In genomic region chr11:70862093-70862492, GRCh38 we compare ENCODE assay signal across 24 cellular contexts.
DNase-seq lines count a peak whose midpoint lies in the region; ATAC-seq and TF ChIP-seq lines count a peak whose summit lies in the region.
"Had no signal": no experiment of that assay in that cellular context is flagged by ENCODE, and none has a peak within 500 bp of the region (broad histone marks: within the 10 kb centered on the region; RNA-seq: fewer than 3 reads in every experiment).

No MANE protein-coding gene starts in this region.

- ATAC-seq in CD4-positive, alpha-beta T cell (ENCODE audit: poor library complexity) = no peak
- ATAC-seq: activated naive CD4-positive, alpha-beta T cell treated with anti-CD3 and anti-CD28 coated beads, Interleukin-2, amount 50 U/mL, for 72 hours; activated T-helper 17 cell treated with anti-CD3 and anti-CD28 coated beads, Interleukin-2, amount 50 U/mL, for 72 hours; GM12878; lower lobe of right lung; natural killer cell treated with Interleukin-12 subunit alpha and Interleukin-12 subunit beta and Interleukin-15 and Interleukin-18, amount 100 ng/mL, for 72 hours; right cardiac atrium; Right ventricle myocardium inferior had no signal

- H3K27ac ChIP-seq in WERI-Rb-1 (no peak overlapping the region), SJCRH30 (no peak overlapping the region)
- no peak overlapping the region for H3K27ac ChIP-seq in CD4-positive, alpha-beta T cell (ENCODE audit: low read depth, low read length)
- H3K27ac ChIP-seq: lower lobe of right lung, thoracic aorta had no signal

- no peaks in the 10 kb centered on the region for H3K4me1 Mint-ChIP-seq in CD4-positive, alpha-beta T cell (ENCODE audit: low read depth)
- H3K4me1 Mint-ChIP-seq: activated T-helper 17 cell treated with anti-CD3 and anti-CD28 coated beads, Interleukin-2, amount 50 U/mL, for 72 hours; B cell had no signal

- H3K27me3 Mint-ChIP-seq in CD4-positive, alpha-beta T cell = no peaks in the 10 kb centered on the region

- TF ChIP-seq CTCF in WERI-Rb-1 (IDR thresholded peaks at IDR 0.05; ENCODE audit: low read depth, low read length) = no peak
- no peak for TF ChIP-seq CTCF in CD4-positive, alpha-beta T cell (IDR thresholded peaks at IDR 0.05)

- H3K36me3 ChIP-seq in WERI-Rb-1 (no peaks in the 10 kb centered on the region), SJCRH30 (no peaks in the 10 kb centered on the region)
- H3K36me3 ChIP-seq: lower lobe of right lung, thoracic aorta had no signal

- no peak overlapping the region for H3K27ac Mint-ChIP-seq in CD4-positive, alpha-beta T cell
- H3K27ac Mint-ChIP-seq: activated T-helper 17 cell treated with anti-CD3 and anti-CD28 coated beads, Interleukin-2, amount 50 U/mL, for 72 hours; B cell; natural killer cell treated with Interleukin-12 subunit alpha and Interleukin-12 subunit beta and Interleukin-15 and Interleukin-18, amount 100 ng/mL, for 72 hours had no signal

- DNase-seq in DMS153 (lab: John Stamatoyannopoulos, UW) = peak; percentile 90
- peak; percentile 75 for DNase-seq in NCI-H1105 treated with DMSO at 0.1 percent for 48 hours (lab: John Stamatoyannopoulos, UW)
- DNase-seq in NCI-H2196 (lab: John Stamatoyannopoulos, UW; ENCODE audit: unreplicated experiment) = peak; percentile 64
- peak; percentile 31 for DNase-seq in WERI-Rb-1
- DNase-seq in SJCRH30 = no peak
- no peak for DNase-seq in activated T-cell treated with anti-CD3 and anti-CD28 coated beads for 4 hours
- no peak for DNase-seq in CD4-positive, alpha-beta T cell
- no peak for DNase-seq in hypothalamus (lab: John Stamatoyannopoulos, UW)
- DNase-seq: activated CD8-positive, alpha-beta memory T cell treated with anti-CD3 and anti-CD28 coated beads, Interleukin-2, amount 50 U/mL, for 4 hours; central memory CD4-positive, alpha-beta T cell; glutamatergic neuron; lower lobe of right lung; NCI-H1930; right cardiac atrium; stimulated activated CD4-positive, alpha-beta T cell treated with anti-CD3 and anti-CD28 coated beads, Interleukin-12 subunit alpha, Interleukin-12 subunit beta, amount 100 ng/mL, for 4 hours; stimulated activated CD4-positive, alpha-beta T cell treated with anti-CD3 and anti-CD28 coated beads, Interleukin-4, amount 100 ng/mL, for 4 hours; stimulated activated naive CD4-positive, alpha-beta T cell had no signal

- H3K4me3 Mint-ChIP-seq in CD4-positive, alpha-beta T cell = no peak overlapping the region
- H3K4me3 Mint-ChIP-seq: activated T-helper 17 cell treated with anti-CD3 and anti-CD28 coated beads, Interleukin-2, amount 50 U/mL, for 72 hours; B cell; natural killer cell treated with Interleukin-12 subunit alpha and Interleukin-12 subunit beta and Interleukin-15 and Interleukin-18, amount 100 ng/mL, for 72 hours had no signal

- H3K4me3 ChIP-seq in WERI-Rb-1 (ENCODE audit: low read depth, low read length) (no peak overlapping the region), SJCRH30 (no peak overlapping the region)
- H3K4me3 ChIP-seq: GM12878, lower lobe of right lung, thoracic aorta had no signal

- intact Hi-C loops in CD4-positive, alpha-beta T cell (cut with DNase I, micrococcal nuclease) = no loop called here

- H3K9me3 Mint-ChIP-seq in CD4-positive, alpha-beta T cell = no peaks in the 10 kb centered on the region

- CTCF ChIA-PET in CD4-positive, alpha-beta T cell (lab: Charles Lee) = no interaction called here

- no peaks in the 10 kb centered on the region for H3K4me1 ChIP-seq in SJCRH30
- H3K4me1 ChIP-seq: lower lobe of right lung had no signal

- no peaks in the 10 kb centered on the region for H3K36me3 Mint-ChIP-seq in CD4-positive, alpha-beta T cell (ENCODE audit: low read depth)
- H3K36me3 Mint-ChIP-seq: activated naive CD4-positive, alpha-beta T cell treated with anti-CD3 and anti-CD28 coated beads, Interleukin-2, amount 50 U/mL, for 72 hours; natural killer cell treated with Interleukin-12 subunit alpha and Interleukin-12 subunit beta and Interleukin-15 and Interleukin-18, amount 100 ng/mL, for 72 hours had no signal

- POLR2A ChIA-PET in CD4-positive, alpha-beta T cell (lab: Charles Lee) = no interaction called here

- H3K27me3 ChIP-seq in WERI-Rb-1 (ENCODE audit: insufficient read depth, low read depth, severe bottlenecking) (no peaks in the 10 kb centered on the region), SJCRH30 (no peaks in the 10 kb centered on the region)
- no peaks in the 10 kb centered on the region for H3K27me3 ChIP-seq in CD4-positive, alpha-beta T cell (ENCODE audit: control insufficient read depth, insufficient read depth, low read length)

- H3K9me3 ChIP-seq in WERI-Rb-1 (ENCODE audit: severe bottlenecking) = no peaks in the 10 kb centered on the region
- no peaks in the 10 kb centered on the region for H3K9me3 ChIP-seq in SJCRH30 (replicated peaks)
- H3K9me3 ChIP-seq in CD4-positive, alpha-beta T cell (ENCODE audit: control insufficient read depth, low read length) = no peaks in the 10 kb centered on the region
- H3K9me3 ChIP-seq: lower lobe of right lung, thoracic aorta had no signal

Comparison
In these comparisons a context has a peak if more than half of its experiments do, and no peak if none do; other contexts are left out.
1. DNase-seq: peak in DMS153 (single experiment), NCI-H1105 treated with DMSO at 0.1 percent for 48 hours (single experiment), NCI-H2196 (single experiment) and WERI-Rb-1 (single experiment); none in SJCRH30 (0 of 2), activated T-cell treated with anti-CD3 and anti-CD28 coated beads for 4 hours (single experiment), CD4-positive, alpha-beta T cell (0 of 10) and hypothalamus (0 of 51).